In the genomic region with DNA sequence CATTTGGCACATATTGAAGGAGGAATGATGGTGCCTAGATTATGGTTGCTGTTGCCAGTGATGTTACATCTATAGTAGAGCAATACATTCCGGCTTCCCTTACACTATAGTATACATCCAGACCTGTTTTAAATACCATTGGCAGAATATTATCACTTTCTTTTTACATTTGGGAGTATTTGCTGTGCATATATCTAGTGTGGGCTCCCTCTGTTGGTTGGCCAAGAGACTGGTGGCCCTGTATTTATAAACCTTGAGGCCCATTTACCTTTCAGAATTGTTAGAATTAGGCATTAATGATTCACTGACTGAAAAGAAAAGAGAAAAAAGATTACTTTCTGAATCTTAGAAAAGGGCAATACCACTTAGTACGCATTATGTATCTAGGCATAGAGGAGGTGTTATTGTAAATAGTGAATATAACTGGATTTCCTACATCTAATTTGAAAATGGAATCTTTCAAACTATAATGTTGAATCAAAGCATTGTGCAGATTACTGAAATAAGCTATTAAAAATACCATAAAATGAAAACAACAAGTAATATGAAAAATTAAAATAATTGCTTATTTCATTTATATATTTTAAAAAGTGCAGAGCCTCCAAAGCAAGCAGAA, we compare ENCODE assay signal across 8 cellular contexts.
DNase-seq lines count a peak whose midpoint lies in the region; ATAC-seq and TF ChIP-seq lines count a peak whose summit lies in the region.

No MANE protein-coding gene starts in this region.

- DNase-seq in ACHN: peak; percentile 19
- peak; percentile 46 to 49 for DNase-seq in cardiac fibroblast (ENCODE audit: low read depth in 2 of 2)
- DNase-seq in NCI-H1436 treated with DMSO at 0.1 percent for 48 hours (lab: John Stamatoyannopoulos, UW): no peak
- no peak for DNase-seq in effector CD4-positive, alpha-beta T cell
- no peak for DNase-seq in epidermal melanocyte (ENCODE audit: insufficient read length, low spot score)

- peak; percentile 62 for ATAC-seq in GM18870 (IDR thresholded peaks at IDR 0.05; ENCODE audit: unreplicated experiment)

- H3K36me3 ChIP-seq in parathyroid adenoma (ENCODE audit: control insufficient read depth, insufficient read depth, low read length): no peaks in the 10 kb centered on the region

- H2AFZ ChIP-seq in parathyroid adenoma: no peak overlapping the region

- H3K79me2 ChIP-seq in parathyroid adenoma: no peaks in the 10 kb centered on the region

- H3K4me2 ChIP-seq in parathyroid adenoma (ENCODE audit: low read length): no peak overlapping the region

- peaks cover 2% of the 10 kb centered on the region for H3K9me3 ChIP-seq in parathyroid adenoma (ENCODE audit: control insufficient read depth, low read length)

- TF ChIP-seq EP300 in Ishikawa (IDR thresholded peaks at IDR 0.05; ENCODE audit: borderline replicate concordance): no peak

- TF ChIP-seq CTCF in cardiac fibroblast (IDR thresholded peaks at IDR 0.05; ENCODE audit: low read depth, low read length): peak; percentile 59
- TF ChIP-seq CTCF in parathyroid adenoma (IDR thresholded peaks at IDR 0.05): peak; percentile 35

- TF ChIP-seq RAD21 in Ishikawa (IDR thresholded peaks at IDR 0.05; ENCODE audit: low read depth): peak; percentile 31; the same call in 1 of the 2 replicates

- H3K27ac ChIP-seq in parathyroid adenoma: no peak overlapping the region

- H3K4me3 ChIP-seq in cardiac fibroblast (replicated peaks in 1 of 2; ENCODE audit: low read depth in 2 of 2, low read length in 2 of 2) (no peak overlapping the region), parathyroid adenoma (ENCODE audit: low read depth, low read length) (no peak overlapping the region)

- no peaks in the 10 kb centered on the region for H3K27me3 ChIP-seq in parathyroid adenoma (ENCODE audit: control insufficient read depth, insufficient read depth, low read length)

- in situ Hi-C loops in ACHN (cut with HindIII; ENCODE audit: low pct_ligation_motif_present, low pct_unique_long_range_greater_than_20kb, low sequenced_read_pairs): no loop called here

- no peak overlapping the region for H3K9ac ChIP-seq in parathyroid adenoma

- no peaks in the 10 kb centered on the region for H3K4me1 ChIP-seq in parathyroid adenoma

TF ChIP-seq in Ishikawa, 13 proteins besides CTCF, POLR2A, EP300 and RAD21:
- TF ChIP-seq, protein P1, sequence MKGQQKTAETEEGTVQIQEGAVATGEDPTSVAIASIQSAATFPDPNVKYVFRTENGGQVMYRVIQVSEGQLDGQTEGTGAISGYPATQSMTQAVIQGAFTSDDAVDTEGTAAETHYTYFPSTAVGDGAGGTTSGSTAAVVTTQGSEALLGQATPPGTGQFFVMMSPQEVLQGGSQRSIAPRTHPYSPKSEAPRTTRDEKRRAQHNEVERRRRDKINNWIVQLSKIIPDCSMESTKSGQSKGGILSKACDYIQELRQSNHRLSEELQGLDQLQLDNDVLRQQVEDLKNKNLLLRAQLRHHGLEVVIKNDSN (IDR thresholded peaks at IDR 0.05): no peak
- TF ChIP-seq TAF1 (IDR thresholded peaks at IDR 0.05; ENCODE audit: low read depth) (no peak), ZBTB7A (IDR thresholded peaks at IDR 0.05; ENCODE audit: low read depth) (no peak), EGR1 (IDR thresholded peaks at IDR 0.05) (no peak), YY1 (IDR thresholded peaks at IDR 0.05; ENCODE audit: low read depth) (no peak), NFIC (IDR thresholded peaks at IDR 0.05) (no peak), TCF12 (IDR thresholded peaks at IDR 0.05; ENCODE audit: low read depth) (no peak), TEAD4 (IDR thresholded peaks at IDR 0.05) (no peak), FOXM1 (IDR thresholded peaks at IDR 0.05; ENCODE audit: borderline replicate concordance, low read depth) (no peak)
- TF ChIP-seq, protein P2, sequence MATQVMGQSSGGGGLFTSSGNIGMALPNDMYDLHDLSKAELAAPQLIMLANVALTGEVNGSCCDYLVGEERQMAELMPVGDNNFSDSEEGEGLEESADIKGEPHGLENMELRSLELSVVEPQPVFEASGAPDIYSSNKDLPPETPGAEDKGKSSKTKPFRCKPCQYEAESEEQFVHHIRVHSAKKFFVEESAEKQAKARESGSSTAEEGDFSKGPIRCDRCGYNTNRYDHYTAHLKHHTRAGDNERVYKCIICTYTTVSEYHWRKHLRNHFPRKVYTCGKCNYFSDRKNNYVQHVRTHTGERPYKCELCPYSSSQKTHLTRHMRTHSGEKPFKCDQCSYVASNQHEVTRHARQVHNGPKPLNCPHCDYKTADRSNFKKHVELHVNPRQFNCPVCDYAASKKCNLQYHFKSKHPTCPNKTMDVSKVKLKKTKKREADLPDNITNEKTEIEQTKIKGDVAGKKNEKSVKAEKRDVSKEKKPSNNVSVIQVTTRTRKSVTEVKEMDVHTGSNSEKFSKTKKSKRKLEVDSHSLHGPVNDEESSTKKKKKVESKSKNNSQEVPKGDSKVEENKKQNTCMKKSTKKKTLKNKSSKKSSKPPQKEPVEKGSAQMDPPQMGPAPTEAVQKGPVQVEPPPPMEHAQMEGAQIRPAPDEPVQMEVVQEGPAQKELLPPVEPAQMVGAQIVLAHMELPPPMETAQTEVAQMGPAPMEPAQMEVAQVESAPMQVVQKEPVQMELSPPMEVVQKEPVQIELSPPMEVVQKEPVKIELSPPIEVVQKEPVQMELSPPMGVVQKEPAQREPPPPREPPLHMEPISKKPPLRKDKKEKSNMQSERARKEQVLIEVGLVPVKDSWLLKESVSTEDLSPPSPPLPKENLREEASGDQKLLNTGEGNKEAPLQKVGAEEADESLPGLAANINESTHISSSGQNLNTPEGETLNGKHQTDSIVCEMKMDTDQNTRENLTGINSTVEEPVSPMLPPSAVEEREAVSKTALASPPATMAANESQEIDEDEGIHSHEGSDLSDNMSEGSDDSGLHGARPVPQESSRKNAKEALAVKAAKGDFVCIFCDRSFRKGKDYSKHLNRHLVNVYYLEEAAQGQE (IDR thresholded peaks at IDR 0.05; ENCODE audit: low read depth): no peak

Comparison
In these comparisons a context has a peak if more than half of its experiments do, and no peak if none do; other contexts are left out.
1. DNase-seq: peak in ACHN (single experiment) and cardiac fibroblast (2 of 2); none in NCI-H1436 treated with DMSO at 0.1 percent for 48 hours (single experiment), effector CD4-positive, alpha-beta T cell (single experiment) and epidermal melanocyte (single experiment).